Comparison of ENCODE assay signal across 1 cellular context in the genomic region with DNA sequence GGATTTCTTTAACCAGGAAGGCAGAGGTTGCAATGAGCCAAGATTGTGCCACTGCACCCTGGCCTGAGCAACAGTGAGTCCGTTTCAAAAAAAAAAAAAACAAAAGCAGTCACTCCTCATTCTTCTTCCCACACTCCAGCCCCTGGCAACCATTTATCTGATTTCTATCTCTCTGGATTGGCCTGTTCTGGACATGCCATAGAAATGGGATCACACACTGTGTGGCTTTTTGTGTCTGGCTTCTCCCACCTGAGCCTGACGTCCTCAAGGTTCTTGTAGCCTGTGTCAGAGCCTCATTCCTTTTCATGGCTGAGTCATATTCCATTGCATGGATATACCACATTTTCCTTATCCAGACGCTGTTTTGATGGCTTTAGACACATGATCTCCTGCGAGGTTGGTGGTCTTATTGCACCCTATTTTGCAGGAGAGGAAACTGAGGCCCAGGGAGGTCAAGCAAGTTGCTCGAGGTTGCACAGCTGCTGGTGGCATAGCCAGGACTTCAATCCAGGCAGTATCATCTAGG.
TF ChIP-seq lines count a peak whose summit lies in the region.

No MANE protein-coding gene starts in this region.

TF ChIP-seq in K562, 482 proteins besides CTCF, POLR2A, EP300 and RAD21:
- no peak for TF ChIP-seq SNRNP70 (optimal IDR thresholded peaks at IDR 0.05; ENCODE audit: low read depth, low read length)
- TF ChIP-seq BCOR (IDR thresholded peaks at IDR 0.05) = 0 out of 2 replicates have a peak, but pooled peaks have one; percentile 20
- peak; percentile 88 for TF ChIP-seq ZNF146 (CRISPR knock-in tag; IDR thresholded peaks at IDR 0.05; ENCODE audit: unreplicated experiment)
